In genomic region chr6:109261815-109262214, GRCh38 we compare ENCODE assay signal across 24 cellular contexts.
"Had no signal": no experiment of that assay in that cellular context is flagged by ENCODE, and none has a peak within 500 bp of the region (broad histone marks: within the 10 kb centered on the region; RNA-seq: fewer than 3 reads in every experiment).

No MANE protein-coding gene starts in this region.

- H3K4me1 Mint-ChIP-seq: endodermal cell; neural progenitor cell; stimulated activated naive CD8-positive, alpha-beta T cell treated with anti-CD3 and anti-CD28 coated beads, Interleukin-15, amount 100 ng/mL, for 72 hours had no signal

- DNase-seq: colonic mucosa; effector CD4-positive, alpha-beta T cell; endodermal cell; erythroblast; foreskin melanocyte; head of caudate nucleus; hippocampal formation; left colon; mammary epithelial cell; mucosa of descending colon; naive thymus-derived CD8-positive, alpha-beta T cell; nucleus accumbens; pancreas; right lobe of liver; spleen; stimulated activated CD4-positive, alpha-beta T cell treated with anti-CD3 and anti-CD28 coated beads, Interleukin-15, amount 100 ng/mL, for 24 hours; stimulated activated CD4-positive, alpha-beta T cell treated with anti-CD3 and anti-CD28 coated beads, Interleukin-2, amount 100 ng/mL, for 24 hours; stimulated activated CD4-positive, alpha-beta T cell treated with anti-CD3 and anti-CD28 coated beads, Interleukin-4, amount 100 ng/mL, for 4 hours; stimulated activated naive B cell treated with anti-CD40 and anti-IgM and Interleukin-4, amounts not matched to agents 10 μg/mL and 1 μg/mL and 100 μg/mL, for 72 hours; stimulated activated naive CD8-positive, alpha-beta T cell treated with anti-CD3 and anti-CD28 coated beads, Interleukin-15, amount 100 ng/mL, for 72 hours; substantia nigra had no signal

- H3K36me3 Mint-ChIP-seq: neural progenitor cell; stimulated activated naive B cell treated with anti-CD40 and anti-IgM and Interleukin-4, amounts not matched to agents 10 μg/mL and 1 μg/mL and 100 μg/mL, for 72 hours; type B pancreatic cell had no signal

- H3K4me2 ChIP-seq: neural progenitor cell had no signal

- H3K36me3 ChIP-seq: colonic mucosa, neural progenitor cell, pancreas, right lobe of liver, spleen had no signal

- H3K27ac ChIP-seq: colonic mucosa, neural progenitor cell, pancreas, right lobe of liver, spleen had no signal

- H3K9me3 ChIP-seq: colonic mucosa, mucosa of descending colon, pancreas, right lobe of liver, spleen had no signal

- H3K4me1 ChIP-seq: colonic mucosa, neural progenitor cell, spleen had no signal

- H3K9me3 Mint-ChIP-seq: endodermal cell; neural progenitor cell; stimulated activated naive B cell treated with anti-CD40 and anti-IgM and Interleukin-4, amounts not matched to agents 10 μg/mL and 1 μg/mL and 100 μg/mL, for 72 hours; type B pancreatic cell had no signal

- H3K27ac Mint-ChIP-seq: endodermal cell; neural progenitor cell; progenitor cell of endocrine pancreas; stimulated activated naive B cell treated with anti-CD40 and anti-IgM and Interleukin-4, amounts not matched to agents 10 μg/mL and 1 μg/mL and 100 μg/mL, for 72 hours; stimulated activated naive CD8-positive, alpha-beta T cell treated with anti-CD3 and anti-CD28 coated beads, Interleukin-15, amount 100 ng/mL, for 72 hours; type B pancreatic cell had no signal

- H3K9ac ChIP-seq: neural progenitor cell had no signal

- H2AFZ ChIP-seq: neural progenitor cell had no signal

- H3K4me3 ChIP-seq: colonic mucosa, mucosa of descending colon, neural progenitor cell, pancreas, right lobe of liver, spleen had no signal

- H3K27me3 Mint-ChIP-seq: progenitor cell of endocrine pancreas; stimulated activated naive B cell treated with anti-CD40 and anti-IgM and Interleukin-4, amounts not matched to agents 10 μg/mL and 1 μg/mL and 100 μg/mL, for 72 hours; type B pancreatic cell had no signal

- H3K4me3 Mint-ChIP-seq: endodermal cell; naive thymus-derived CD8-positive, alpha-beta T cell; neural progenitor cell; stimulated activated naive B cell treated with anti-CD40 and anti-IgM and Interleukin-4, amounts not matched to agents 10 μg/mL and 1 μg/mL and 100 μg/mL, for 72 hours; stimulated activated naive CD8-positive, alpha-beta T cell treated with anti-CD3 and anti-CD28 coated beads, Interleukin-15, amount 100 ng/mL, for 72 hours; type B pancreatic cell had no signal

- ATAC-seq: left colon; mucosa of descending colon; naive thymus-derived CD8-positive, alpha-beta T cell; pancreas; right lobe of liver; stimulated activated naive B cell treated with anti-CD40 and anti-IgM and Interleukin-4, amounts not matched to agents 10 μg/mL and 1 μg/mL and 100 μg/mL, for 72 hours; stimulated activated naive CD8-positive, alpha-beta T cell treated with anti-CD3 and anti-CD28 coated beads, Interleukin-15, amount 100 ng/mL, for 72 hours had no signal

- H3K27me3 ChIP-seq: colonic mucosa, neural progenitor cell, pancreas, right lobe of liver, spleen had no signal
